In the genomic region with DNA sequence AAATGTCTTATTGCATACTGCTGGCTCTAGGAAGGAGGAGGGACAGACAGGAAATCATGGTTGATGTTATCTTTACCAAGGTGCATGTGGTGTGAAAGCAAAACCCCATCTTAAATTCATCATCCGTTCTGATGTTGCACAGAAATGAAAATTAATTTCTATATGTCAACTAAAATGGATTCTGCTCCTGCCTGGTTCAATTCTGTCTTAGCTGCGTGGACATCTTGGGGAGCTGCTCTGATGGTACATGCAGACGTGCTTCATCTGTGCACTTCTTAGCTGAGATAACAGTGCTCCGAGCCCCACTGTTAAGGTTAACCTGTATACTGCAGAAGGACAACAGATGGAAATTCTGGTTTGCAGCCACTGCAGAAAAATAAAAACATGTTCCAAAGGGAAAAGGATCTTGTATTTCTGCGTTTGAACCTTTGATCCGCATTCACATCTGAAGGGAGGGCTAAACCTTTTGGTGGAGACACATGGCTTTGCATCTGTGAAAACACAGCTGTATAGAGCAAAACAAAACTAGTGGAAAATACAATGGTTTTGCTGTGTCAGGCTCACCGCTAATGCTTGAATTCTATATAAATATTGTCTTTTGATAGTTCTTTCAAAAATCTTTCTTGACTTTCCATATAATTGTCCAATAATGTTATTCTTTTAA, we compare ENCODE assay signal across 10 cellular contexts. TPM values are rescaled to one million over a fixed set of nuclear protein-coding genes. Genes with fewer than 3 reads are reported as not detected.
DNase-seq lines count a peak whose midpoint lies in the region; ATAC-seq, FAIRE-seq and TF ChIP-seq lines count a peak whose summit lies in the region.
"Had no signal": no experiment of that assay in that cellular context is flagged by ENCODE, and none has a peak within 500 bp of the region (broad histone marks: within the 10 kb centered on the region; RNA-seq: fewer than 3 reads in every experiment).

No MANE protein-coding gene starts in this region.

- TF ChIP-seq CTCF in nephron (IDR thresholded peaks at IDR 0.05; ENCODE audit: unreplicated experiment in 3 of 3) (no peak), body of pancreas (IDR thresholded peaks at IDR 0.05) (no peak)

- no peaks in the 10 kb centered on the region for H3K9me3 ChIP-seq in body of pancreas
- H3K9me3 ChIP-seq: left lung, thyroid gland had no signal

- no peaks in the 10 kb centered on the region for H3K27me3 ChIP-seq in body of pancreas
- H3K27me3 ChIP-seq: thyroid gland had no signal

- H3K9me3 Mint-ChIP-seq in activated naive CD4-positive, alpha-beta T cell treated with anti-CD3 and anti-CD28 coated beads, Interleukin-2, amount 50 U/mL, for 24 hours: no peaks in the 10 kb centered on the region
- H3K9me3 Mint-ChIP-seq in nephron: no peaks in the 10 kb centered on the region

- H3K4me3 Mint-ChIP-seq in activated naive CD4-positive, alpha-beta T cell treated with anti-CD3 and anti-CD28 coated beads, Interleukin-2, amount 50 U/mL, for 24 hours: peak overlapping the region; percentile 84
- peak overlapping the region; percentile 67 to 78 (median 73) for H3K4me3 Mint-ChIP-seq in nephron

- TF ChIP-seq POLR2A in GM12891 (IDR thresholded peaks at IDR 0.05; ENCODE audit: low read depth, low read length) (no peak), body of pancreas (IDR thresholded peaks at IDR 0.05) (no peak)

- peaks cover 47% of the 10 kb centered on the region for H3K4me1 Mint-ChIP-seq in activated naive CD4-positive, alpha-beta T cell treated with anti-CD3 and anti-CD28 coated beads, Interleukin-2, amount 50 U/mL, for 24 hours
- peaks cover 24% of the 10 kb centered on the region for H3K4me1 Mint-ChIP-seq in nephron

- DNase-seq in GM12891 (ENCODE audit: insufficient read length, low spot score): no peak
- peak; percentile 47 for DNase-seq in NCI-H146 (lab: John Stamatoyannopoulos, UW)
- no peak for DNase-seq in NCI-H82 (lab: John Stamatoyannopoulos, UW)
- no peak for DNase-seq in NCI-H446 treated with DMSO at 0.1 percent for 48 hours (lab: John Stamatoyannopoulos, UW)
- DNase-seq in body of pancreas: no peak

- peak; percentile 80 for FAIRE-seq in GM12891 (lab: Jason Lieb, UNC)

- H3K36me3 ChIP-seq in body of pancreas (replicated peaks in 1 of 2; ENCODE audit: insufficient read depth in 1 of 2, low read depth in 2 of 2): no peaks in the 10 kb centered on the region
- H3K36me3 ChIP-seq: left lung, thyroid gland had no signal

- H3K27ac ChIP-seq in body of pancreas: no peak overlapping the region

- H3K4me3 ChIP-seq in body of pancreas: no peak overlapping the region

- intact Hi-C loops in body of pancreas (cut with DNase I): no loop called here

- ATAC-seq in HG03378 (IDR thresholded peaks at IDR 0.05; ENCODE audit: unreplicated experiment): no peak
- no peak for ATAC-seq in body of pancreas

- H3K27me3 Mint-ChIP-seq in activated naive CD4-positive, alpha-beta T cell treated with anti-CD3 and anti-CD28 coated beads, Interleukin-2, amount 50 U/mL, for 24 hours: no peaks in the 10 kb centered on the region
- H3K27me3 Mint-ChIP-seq in nephron (ENCODE audit: low read depth): peaks cover 48% of the 10 kb centered on the region

- H3K36me3 Mint-ChIP-seq in activated naive CD4-positive, alpha-beta T cell treated with anti-CD3 and anti-CD28 coated beads, Interleukin-2, amount 50 U/mL, for 24 hours: no peaks in the 10 kb centered on the region
- H3K36me3 Mint-ChIP-seq in nephron (ENCODE audit: low read depth): no peaks in the 10 kb centered on the region

- 73 to 87% methylated on average over 7 of the region's 7 CpGs for WGBS in body of pancreas, 2 donors

- peak overlapping the region; percentile 80 for H3K27ac Mint-ChIP-seq in activated naive CD4-positive, alpha-beta T cell treated with anti-CD3 and anti-CD28 coated beads, Interleukin-2, amount 50 U/mL, for 24 hours
- H3K27ac Mint-ChIP-seq in nephron: peak overlapping the region in 2 of 3 experiments; percentile 98

- H3K4me1 ChIP-seq in body of pancreas: peaks cover 7% of the 10 kb centered on the region

TF ChIP-seq in GM12891, 5 proteins besides CTCF, POLR2A, EP300 and RAD21:
- no peak for TF ChIP-seq TAF1 (IDR thresholded peaks at IDR 0.05; ENCODE audit: low read depth, low read length)
- TF ChIP-seq POLR2AphosphoS5 (IDR thresholded peaks at IDR 0.05; ENCODE audit: low read depth, low read length): no peak
- TF ChIP-seq SPI1 (IDR thresholded peaks at IDR 0.05; ENCODE audit: low read depth, low read length): no peak
- no peak for TF ChIP-seq PAX5 (IDR thresholded peaks at IDR 0.05; ENCODE audit: insufficient read depth, low read length, severe bottlenecking)
- no peak for TF ChIP-seq POU2F2 (IDR thresholded peaks at IDR 0.05; ENCODE audit: low read depth, low read length)

RNA-seq across cellular contexts. Expression of gene CLYBL, which starts 50.5 kb away (rescaled TPM):
- polyA plus RNA-seq in GM12891 (2012; ENCODE audit: low read depth, missing spikeins): 15.0 TPM
- 10 to 100 TPM in 1 of 2 donors, 1 to 10 TPM in 1; 3.9 to 17.8 TPM for total RNA-seq in body of pancreas
